16 cellular contexts compared by ENCODE assay signal in genomic region chr18:64991102-64991501, GRCh38.
DNase-seq lines count a peak whose midpoint lies in the region; ATAC-seq and TF ChIP-seq lines count a peak whose summit lies in the region.
"Had no signal": no experiment of that assay in that cellular context is flagged by ENCODE, and none has a peak within 500 bp of the region (broad histone marks: within the 10 kb centered on the region; RNA-seq: fewer than 3 reads in every experiment).

No MANE protein-coding gene starts in this region.

- no peaks in the 10 kb centered on the region for H3K9me3 Mint-ChIP-seq in WTC11
- H3K9me3 Mint-ChIP-seq: IgD-negative memory B cell had no signal

- no peaks in the 10 kb centered on the region for H3K36me3 ChIP-seq in left lung
- H3K36me3 ChIP-seq: BLaER1 had no signal

- H3K27ac ChIP-seq in left lung: no peak overlapping the region
- H3K27ac ChIP-seq: BLaER1 had no signal

- TF ChIP-seq CTCF in left lung (IDR thresholded peaks at IDR 0.05) (no peak), WTC11 (IDR thresholded peaks at IDR 0.05) (no peak)

- no peak overlapping the region for H3K27ac Mint-ChIP-seq in WTC11
- H3K27ac Mint-ChIP-seq: CD8-positive, alpha-beta memory T cell; IgD-negative memory B cell had no signal

- POLR2A ChIA-PET in WTC11 (lab: Charles Lee): no interaction called here

- CTCF ChIA-PET in WTC11 (lab: Charles Lee): no interaction called here

- ATAC-seq in Right ventricle myocardium inferior: peak; percentile 61
- peak; percentile 70 for ATAC-seq in Right ventricle myocardium superior (ENCODE audit: poor library complexity)
- ATAC-seq in left ventricle myocardium superior: peak; percentile 63
- no peak for ATAC-seq in left lung
- no peak for ATAC-seq in HG03460 (IDR thresholded peaks at IDR 0.05; ENCODE audit: unreplicated experiment)
- ATAC-seq in WTC11: no peak
- ATAC-seq: HCT116 had no signal

- DNase-seq in Right ventricle myocardium inferior (ENCODE audit: missing footprints): no peak
- no peak for DNase-seq in cardiac septum (ENCODE audit: low spot score)
- DNase-seq in Right ventricle myocardium superior: no peak
- DNase-seq in left ventricle myocardium superior: no peak
- DNase-seq in left lung: no peak
- no peak for DNase-seq in WTC11 (ENCODE audit: low spot score)
- DNase-seq: 8988T; AML-193; Caco-2; CD8-positive, alpha-beta memory T cell; DND-41; GDM1 had no signal

- H3K27me3 Mint-ChIP-seq in WTC11 (ENCODE audit: low read depth): no peaks in the 10 kb centered on the region
- H3K27me3 Mint-ChIP-seq: IgD-negative memory B cell had no signal

- intact Hi-C loops in Right ventricle myocardium inferior (cut with DNase I) (loop anchor here (5.0 kb wide), 1 partner anchor 66 kb away; no protein-coding TSS in a partner anchor), cardiac septum (cut with DNase I) (no loop called here), Right ventricle myocardium superior (cut with DNase I) (no loop called here), left ventricle myocardium superior (cut with micrococcal nuclease) (no loop called here), left lung (cut with DNase I) (no loop called here)

- no peaks in the 10 kb centered on the region for H3K4me1 Mint-ChIP-seq in WTC11
- H3K4me1 Mint-ChIP-seq: CD8-positive, alpha-beta memory T cell had no signal

- no peaks in the 10 kb centered on the region for H3K9me3 ChIP-seq in left lung
- H3K9me3 ChIP-seq: BLaER1, Caco-2 had no signal

- H3K4me1 ChIP-seq in left lung: no peaks in the 10 kb centered on the region
- H3K4me1 ChIP-seq: Caco-2 had no signal

- H3K4me3 Mint-ChIP-seq in WTC11: no peak overlapping the region
- H3K4me3 Mint-ChIP-seq: CD8-positive, alpha-beta memory T cell; IgD-negative memory B cell had no signal

- no peak overlapping the region for H3K4me3 ChIP-seq in left lung
- H3K4me3 ChIP-seq: BLaER1 had no signal

- H3K27me3 ChIP-seq in left lung: no peaks in the 10 kb centered on the region
- H3K27me3 ChIP-seq: BLaER1 had no signal

- H3K36me3 Mint-ChIP-seq in WTC11: no peaks in the 10 kb centered on the region
- H3K36me3 Mint-ChIP-seq: CD8-positive, alpha-beta memory T cell; IgD-negative memory B cell had no signal

TF ChIP-seq in WTC11, 78 proteins besides CTCF, POLR2A, EP300 and RAD21:
- TF ChIP-seq CDX4 (CRISPR knock-in tag; IDR thresholded peaks at IDR 0.05; ENCODE audit: borderline replicate concordance): no peak
- TF ChIP-seq JAZF1 (CRISPR knock-in tag; IDR thresholded peaks at IDR 0.05): no peak
- TF ChIP-seq ZNF671 (CRISPR knock-in tag; IDR thresholded peaks at IDR 0.05): no peak
- no peak for TF ChIP-seq PREB (CRISPR knock-in tag; IDR thresholded peaks at IDR 0.05; ENCODE audit: borderline replicate concordance)
- no peak for TF ChIP-seq JUN (CRISPR knock-in tag; IDR thresholded peaks at IDR 0.05)
- TF ChIP-seq ATF1 (CRISPR knock-in tag; IDR thresholded peaks at IDR 0.05): no peak
- TF ChIP-seq PRDM15 (CRISPR knock-in tag; IDR thresholded peaks at IDR 0.05): no peak
- TF ChIP-seq ATF2 (CRISPR knock-in tag; IDR thresholded peaks at IDR 0.05; ENCODE audit: borderline replicate concordance, low read depth): no peak
- no peak for TF ChIP-seq ZNF396 (CRISPR knock-in tag; IDR thresholded peaks at IDR 0.05; ENCODE audit: borderline replicate concordance)
- TF ChIP-seq ATF6 (CRISPR knock-in tag; IDR thresholded peaks at IDR 0.05): no peak
- TF ChIP-seq NFYB (CRISPR knock-in tag; conservative IDR thresholded peaks at IDR 0.05; ENCODE audit: low read depth): no peak
- no peak for TF ChIP-seq NR3C1 (CRISPR knock-in tag; conservative IDR thresholded peaks at IDR 0.05; ENCODE audit: low read depth)
- no peak for TF ChIP-seq CREM (CRISPR knock-in tag; IDR thresholded peaks at IDR 0.05)

Comparison
In these comparisons a context has a peak if more than half of its experiments do, and no peak if none do; other contexts are left out.
1. ATAC-seq: peak in Right ventricle myocardium inferior (single experiment), Right ventricle myocardium superior (single experiment) and left ventricle myocardium superior (single experiment); none in left lung (single experiment), HG03460 (single experiment) and WTC11 (single experiment).